Comparison of ENCODE assay signal across 11 cellular contexts in the genomic region with DNA sequence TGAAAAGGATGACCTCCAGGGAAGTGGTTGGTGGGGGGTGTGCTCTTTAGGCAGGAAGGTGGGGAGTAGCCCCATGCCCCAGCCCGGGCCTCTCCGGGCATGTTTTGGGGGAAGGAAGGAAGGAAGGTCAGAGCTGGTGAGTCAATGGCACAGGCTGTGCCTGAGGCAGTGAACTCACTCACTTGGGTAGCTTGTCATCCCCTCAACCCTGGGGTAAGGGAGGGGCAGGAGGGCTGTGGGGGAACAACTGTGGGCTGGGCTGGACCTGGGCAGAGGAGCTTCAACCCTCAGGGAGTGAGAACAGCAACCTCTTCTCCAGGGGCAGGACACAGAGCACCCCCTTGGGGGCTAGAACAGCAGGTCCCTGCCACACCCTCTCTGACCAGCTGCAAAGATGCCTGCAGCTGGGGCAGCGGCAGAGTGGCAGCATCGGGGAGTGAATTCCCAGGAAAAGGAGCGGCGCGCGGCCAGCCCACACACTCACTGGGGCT. TPM values are rescaled to one million over a fixed set of nuclear protein-coding genes. Genes with fewer than 3 reads are reported as not detected.
DNase-seq lines count a peak whose midpoint lies in the region; ATAC-seq and TF ChIP-seq lines count a peak whose summit lies in the region.
"Had no signal": no experiment of that assay in that cellular context is flagged by ENCODE, and none has a peak within 500 bp of the region (broad histone marks: within the 10 kb centered on the region; RNA-seq: fewer than 3 reads in every experiment).

No MANE protein-coding gene starts in this region.

- peak overlapping the region; percentile 22; the same call in 1 of the 2 replicates for H3K4me3 ChIP-seq in GM23248
- no peak overlapping the region for H3K4me3 ChIP-seq in fibroblast of pulmonary artery (replicated peaks; ENCODE audit: low read depth, low read length)
- H3K4me3 ChIP-seq: ovary had no signal

- no peaks in the 10 kb centered on the region for H3K27me3 ChIP-seq in GM23248 (replicated peaks; ENCODE audit: insufficient read depth)
- H3K27me3 ChIP-seq: ovary had no signal

- no peak for TF ChIP-seq CTCF in fibroblast of pulmonary artery (IDR thresholded peaks at IDR 0.05; ENCODE audit: low read length, missing control alignments)

- 59 to 61% methylated on average over 8 of the region's 8 CpGs for WGBS in GM23248 (ENCODE audit: low coverage in 1 of 2, low lambda C conversion rate in 2 of 2, missing lambda C conversion rate in 2 of 2), 2 experiments

- no peaks in the 10 kb centered on the region for H3K9me3 ChIP-seq in GM23248 (ENCODE audit: low read depth)
- H3K9me3 ChIP-seq: ovary had no signal

- no peaks in the 10 kb centered on the region for H4K20me1 ChIP-seq in GM23248 (ENCODE audit: insufficient read depth)

- DNase-seq in GM23248 (peak; percentile 92), fibroblast of pulmonary artery (ENCODE audit: low read depth) (peak; percentile 57), stromal cell of bone marrow (ENCODE audit: low read depth) (peak; percentile 47), NCI-H1092 treated with DMSO at 0.1 percent for 48 hours (lab: John Stamatoyannopoulos, UW) (no peak), LoVo (ENCODE audit: low spot score) (no peak), hippocampal formation (lab: John Stamatoyannopoulos, UW) (no peak)
- DNase-seq in activated CD4-positive, alpha-beta T cell treated with anti-CD3 and anti-CD28 coated beads for 4 hours: no peak

- peak overlapping the region; percentile 77 for H3K27ac ChIP-seq in GM23248

- ATAC-seq in SK-N-SH treated with all-trans-retinoic acid at 6 μM for 48 hours: peak; percentile 72

- H3K36me3 ChIP-seq in GM23248 (ENCODE audit: low read depth): no peaks in the 10 kb centered on the region
- H3K36me3 ChIP-seq: ovary had no signal

- H3K79me2 ChIP-seq in GM23248 (ENCODE audit: insufficient read depth): no peaks in the 10 kb centered on the region

- peak overlapping the region; percentile 47 for H3K4me2 ChIP-seq in GM23248 (ENCODE audit: unreplicated experiment)

- H3K9me2 ChIP-seq in GM23248 (ENCODE audit: insufficient read depth): no peaks in the 10 kb centered on the region

- in situ Hi-C loops in GM23248 (cut with MboI): no loop called here

- H3K4me1 ChIP-seq in GM23248 (ENCODE audit: insufficient read depth): peaks cover 51% of the 10 kb centered on the region

- peak overlapping the region; percentile 25; the same call in 1 of the 2 replicates for H2AFZ ChIP-seq in GM23248

- H3F3A ChIP-seq in GM23248 (ENCODE audit: insufficient read depth): peaks cover 26% of the 10 kb centered on the region

- peak overlapping the region; percentile 53 for H3K9ac ChIP-seq in GM23248

TF ChIP-seq in SK-N-SH treated with all-trans-retinoic acid at 6 μM for 48 hours, 23 proteins besides CTCF, POLR2A, EP300 and RAD21:
- TF ChIP-seq PPARA (CRISPR knock-in tag; IDR thresholded peaks at IDR 0.05; ENCODE audit: borderline replicate concordance) (no peak), CSDC2 (CRISPR knock-in tag; IDR thresholded peaks at IDR 0.05) (no peak), RARB (CRISPR knock-in tag; IDR thresholded peaks at IDR 0.05) (no peak), OSR1 (CRISPR knock-in tag; IDR thresholded peaks at IDR 0.05) (no peak), ZNF70 (CRISPR knock-in tag; IDR thresholded peaks at IDR 0.05) (no peak), TOX (CRISPR knock-in tag; IDR thresholded peaks at IDR 0.05; ENCODE audit: borderline replicate concordance) (no peak), SNAI2 (CRISPR knock-in tag; IDR thresholded peaks at IDR 0.05) (no peak), ZFP3 (CRISPR knock-in tag; IDR thresholded peaks at IDR 0.05) (no peak), BACH2 (CRISPR knock-in tag; IDR thresholded peaks at IDR 0.05; ENCODE audit: borderline replicate concordance) (no peak), ISL1 (CRISPR knock-in tag; IDR thresholded peaks at IDR 0.05) (no peak), TCF4 (CRISPR knock-in tag; IDR thresholded peaks at IDR 0.05; ENCODE audit: borderline replicate concordance) (no peak), ESRRG (CRISPR knock-in tag; IDR thresholded peaks at IDR 0.05) (no peak), ZNF8 (CRISPR knock-in tag; IDR thresholded peaks at IDR 0.05) (no peak), ZNF565 (CRISPR knock-in tag; conservative IDR thresholded peaks at IDR 0.05; ENCODE audit: low read depth) (no peak), ARNTL (CRISPR knock-in tag; IDR thresholded peaks at IDR 0.05; ENCODE audit: borderline replicate concordance, low read depth) (no peak), ZC3H10 (CRISPR knock-in tag; IDR thresholded peaks at IDR 0.05) (no peak), GLIS3 (CRISPR knock-in tag; IDR thresholded peaks at IDR 0.05) (no peak)
- TF ChIP-seq, protein P1, sequence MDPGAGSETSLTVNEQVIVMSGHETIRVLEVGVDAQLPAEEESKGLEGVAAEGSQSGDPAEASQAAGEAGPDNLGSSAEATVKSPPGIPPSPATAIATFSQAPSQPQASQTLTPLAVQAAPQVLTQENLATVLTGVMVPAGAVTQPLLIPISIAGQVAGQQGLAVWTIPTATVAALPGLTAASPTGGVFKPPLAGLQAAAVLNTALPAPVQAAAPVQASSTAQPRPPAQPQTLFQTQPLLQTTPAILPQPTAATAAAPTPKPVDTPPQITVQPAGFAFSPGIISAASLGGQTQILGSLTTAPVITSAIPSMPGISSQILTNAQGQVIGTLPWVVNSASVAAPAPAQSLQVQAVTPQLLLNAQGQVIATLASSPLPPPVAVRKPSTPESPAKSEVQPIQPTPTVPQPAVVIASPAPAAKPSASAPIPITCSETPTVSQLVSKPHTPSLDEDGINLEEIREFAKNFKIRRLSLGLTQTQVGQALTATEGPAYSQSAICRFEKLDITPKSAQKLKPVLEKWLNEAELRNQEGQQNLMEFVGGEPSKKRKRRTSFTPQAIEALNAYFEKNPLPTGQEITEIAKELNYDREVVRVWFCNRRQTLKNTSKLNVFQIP (CRISPR knock-in tag; IDR thresholded peaks at IDR 0.05; ENCODE audit: borderline replicate concordance, low read depth): no peak
- TF ChIP-seq, protein P2, sequence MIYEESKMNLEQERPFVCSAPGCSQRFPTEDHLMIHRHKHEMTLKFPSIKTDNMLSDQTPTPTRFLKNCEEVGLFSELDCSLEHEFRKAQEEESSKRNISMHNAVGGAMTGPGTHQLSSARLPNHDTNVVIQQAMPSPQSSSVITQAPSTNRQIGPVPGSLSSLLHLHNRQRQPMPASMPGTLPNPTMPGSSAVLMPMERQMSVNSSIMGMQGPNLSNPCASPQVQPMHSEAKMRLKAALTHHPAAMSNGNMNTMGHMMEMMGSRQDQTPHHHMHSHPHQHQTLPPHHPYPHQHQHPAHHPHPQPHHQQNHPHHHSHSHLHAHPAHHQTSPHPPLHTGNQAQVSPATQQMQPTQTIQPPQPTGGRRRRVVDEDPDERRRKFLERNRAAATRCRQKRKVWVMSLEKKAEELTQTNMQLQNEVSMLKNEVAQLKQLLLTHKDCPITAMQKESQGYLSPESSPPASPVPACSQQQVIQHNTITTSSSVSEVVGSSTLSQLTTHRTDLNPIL (CRISPR knock-in tag; IDR thresholded peaks at IDR 0.05; ENCODE audit: low read depth): no peak
TF ChIP-seq in SK-N-SH treated with all-trans-retinoic acid at 6 μM for 48 hours: peak in this region for 0.

RNA-seq across cellular contexts. Expression of a gene that starts 6.3 kb away (rescaled TPM):
- total RNA-seq in GM23248 (2014; rRNA removed; shearing (Covaris generic)): not detected in 2 replicates
- 0.13 TPM in 1 of 2 replicates, not detected in the other for polyA plus RNA-seq in GM23248 (2016; fragmentation: Nextera tagmentation; extraction: Ambion mirVana)
- total RNA-seq: frontal cortex, OCI-LY7 had no signal

RNA-seq across cellular contexts. Expression of a gene that starts 32.7 kb away (rescaled TPM):
- 35.3 and 37.3 TPM in 2 replicates for total RNA-seq in GM23248 (2014; rRNA removed; shearing (Covaris generic))
- polyA plus RNA-seq in GM23248 (2016; fragmentation: Nextera tagmentation; extraction: Ambion mirVana): 33.6 and 35.2 TPM in 2 replicates

RNA-seq across cellular contexts. Expression of a gene that starts 40.9 kb away (rescaled TPM):
- total RNA-seq in GM23248 (2014; rRNA removed; shearing (Covaris generic)): 103 and 116 TPM in 2 replicates
- 102 and 106 TPM in 2 replicates for polyA plus RNA-seq in GM23248 (2016; fragmentation: Nextera tagmentation; extraction: Ambion mirVana)

RNA-seq across cellular contexts. Expression of a gene that starts 41.2 kb away (rescaled TPM):
- total RNA-seq in GM23248 (2014; rRNA removed; shearing (Covaris generic)): 33.3 and 36.2 TPM in 2 replicates
- polyA plus RNA-seq in GM23248 (2016; fragmentation: Nextera tagmentation; extraction: Ambion mirVana): 15.8 and 16.4 TPM in 2 replicates

RNA-seq across cellular contexts. Expression of a gene that starts 58.7 kb away (rescaled TPM):
- total RNA-seq in GM23248 (2014; rRNA removed; shearing (Covaris generic)): not detected in 2 replicates
- polyA plus RNA-seq in GM23248 (2016; fragmentation: Nextera tagmentation; extraction: Ambion mirVana): 0.09 and 0.21 TPM in 2 replicates

Comparison
In these comparisons a context has a peak if more than half of its experiments do, and no peak if none do; other contexts are left out.
1. DNase-seq: peak in GM23248 (single experiment), fibroblast of pulmonary artery (single experiment) and stromal cell of bone marrow (single experiment); none in NCI-H1092 treated with DMSO at 0.1 percent for 48 hours (single experiment), LoVo (single experiment), hippocampal formation (0 of 2) and activated CD4-positive, alpha-beta T cell treated with anti-CD3 and anti-CD28 coated beads for 4 hours (0 of 2).